31 cellular contexts compared by ENCODE assay signal in the genomic region with DNA sequence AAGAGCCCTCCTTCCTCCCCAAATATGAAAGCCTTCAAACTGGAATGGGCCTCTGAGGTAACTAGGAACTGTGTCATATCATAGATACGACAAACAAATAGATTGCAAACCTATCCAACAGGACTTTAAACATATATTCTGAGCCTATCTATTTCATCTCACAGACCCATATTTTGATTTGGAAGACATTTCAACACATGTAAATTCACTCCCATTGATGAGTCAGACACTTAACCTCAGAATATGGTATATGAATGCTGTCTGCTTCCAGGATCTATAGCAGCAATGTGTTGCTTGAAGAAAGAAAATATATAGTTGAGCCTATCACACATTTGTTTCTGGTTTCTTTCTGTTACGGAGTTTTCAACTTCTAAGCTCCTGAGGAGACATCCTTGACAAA.
"Had no signal": no experiment of that assay in that cellular context is flagged by ENCODE, and none has a peak within 500 bp of the region (broad histone marks: within the 10 kb centered on the region; RNA-seq: fewer than 3 reads in every experiment).

No MANE protein-coding gene starts in this region.

- H3K27me3 ChIP-seq: cardiac muscle cell, SJCRH30 had no signal

- H3K27ac Mint-ChIP-seq: activated CD4-positive, alpha-beta memory T cell treated with anti-CD3 and anti-CD28 coated beads for 36 hours; activated CD4-positive, alpha-beta T cell treated with anti-CD3 and anti-CD28 coated beads, Interleukin-2, amount 10 ng/mL, durations not matched to agents 24 days and 14 days; activated naive CD4-positive, alpha-beta T cell treated with anti-CD3 and anti-CD28 coated beads for 36 hours; activated naive CD8-positive, alpha-beta T cell; activated T-helper 17 cell treated with anti-CD3 and anti-CD28 coated beads, Interleukin-2, amount 50 U/mL, for 72 hours; brain; T-helper 2 cell treated with Interferon-gamma antibody and Interleukin-4, amounts not matched to agents 5 μg/mL and 100 μg/mL, for 36 hours; WTC11 had no signal

- H3K4me3 Mint-ChIP-seq: activated CD4-positive, alpha-beta memory T cell treated with anti-CD3 and anti-CD28 coated beads for 36 hours; activated CD4-positive, alpha-beta T cell treated with anti-CD3 and anti-CD28 coated beads, Interleukin-2, amount 10 ng/mL, durations not matched to agents 24 days and 14 days; activated naive CD4-positive, alpha-beta T cell treated with anti-CD3 and anti-CD28 coated beads for 36 hours; activated naive CD8-positive, alpha-beta T cell; activated T-helper 17 cell treated with anti-CD3 and anti-CD28 coated beads, Interleukin-2, amount 50 U/mL, for 72 hours; brain; T-helper 2 cell treated with Interferon-gamma antibody and Interleukin-4, amounts not matched to agents 5 μg/mL and 100 μg/mL, for 36 hours; WTC11 had no signal

- H3K36me3 ChIP-seq: cardiac muscle cell, SJCRH30 had no signal

- ATAC-seq: activated T-helper 17 cell treated with anti-CD3 and anti-CD28 coated beads, Interleukin-2, amount 50 U/mL, for 72 hours; WTC11 had no signal

- H3K36me3 Mint-ChIP-seq: activated CD4-positive, alpha-beta memory T cell treated with anti-CD3 and anti-CD28 coated beads for 36 hours; activated naive CD8-positive, alpha-beta T cell; brain; WTC11 had no signal

- H3K4me1 Mint-ChIP-seq: activated T-helper 17 cell treated with anti-CD3 and anti-CD28 coated beads, Interleukin-2, amount 50 U/mL, for 72 hours; brain; WTC11 had no signal

- H3K27me3 Mint-ChIP-seq: activated CD4-positive, alpha-beta memory T cell treated with anti-CD3 and anti-CD28 coated beads for 36 hours; activated CD4-positive, alpha-beta T cell treated with anti-CD3 and anti-CD28 coated beads, Interleukin-2, amount 10 ng/mL, durations not matched to agents 24 days and 14 days; activated naive CD8-positive, alpha-beta T cell; activated T-helper 17 cell treated with anti-CD3 and anti-CD28 coated beads, Interleukin-2, amount 50 U/mL, for 72 hours; brain had no signal

- H3K9me3 Mint-ChIP-seq: activated CD4-positive, alpha-beta memory T cell treated with anti-CD3 and anti-CD28 coated beads for 36 hours; activated naive CD4-positive, alpha-beta T cell treated with anti-CD3 and anti-CD28 coated beads for 36 hours; activated T-helper 17 cell treated with anti-CD3 and anti-CD28 coated beads, Interleukin-2, amount 50 U/mL, for 72 hours; brain; T-helper 2 cell treated with Interferon-gamma antibody and Interleukin-4, amounts not matched to agents 5 μg/mL and 100 μg/mL, for 36 hours; WTC11 had no signal

- DNase-seq: activated CD4-positive, alpha-beta memory T cell treated with anti-CD3 and anti-CD28 coated beads for 36 hours; activated CD4-positive, alpha-beta T cell treated with anti-CD3 and anti-CD28 coated beads, Interleukin-2, amount 10 ng/mL, durations not matched to agents 24 days and 14 days; activated CD4-positive, CD25-positive, alpha-beta regulatory T cell treated with anti-CD3 and anti-CD28 coated beads, Interleukin-2, amount 50 U/mL, for 72 hours; activated gamma-delta T cell; activated naive CD4-positive, alpha-beta T cell treated with anti-CD3 and anti-CD28 coated beads for 36 hours; activated T-cell treated with anti-CD3 and anti-CD28 coated beads for 4 hours; activated T-cell treated with anti-CD3 and anti-CD28 coated beads, Interleukin-2, amount 50 U/mL, for 48 hours; amygdala; cerebellar nuclear complex; Kasumi-1; KBM-7; NCI-H1048; NCI-H1417; NCI-H2029; NCI-H2107; NCI-H2171 treated with DMSO at 0.1 percent for 48 hours; NCI-H226; NCI-H526 treated with DMSO at 0.1 percent for 48 hours; NCI-H82; NK-92 treated with Interleukin-12 subunit alpha and Interleukin-12 subunit beta, amount 100 ng/mL, for 24 hours; SJCRH30; SK-N-SH; SW 1271 had no signal

- H3K4me3 ChIP-seq: cardiac muscle cell, SJCRH30 had no signal

- FAIRE-seq: astrocyte, colon had no signal
